2 cellular contexts compared by ENCODE assay signal in the genomic region with DNA sequence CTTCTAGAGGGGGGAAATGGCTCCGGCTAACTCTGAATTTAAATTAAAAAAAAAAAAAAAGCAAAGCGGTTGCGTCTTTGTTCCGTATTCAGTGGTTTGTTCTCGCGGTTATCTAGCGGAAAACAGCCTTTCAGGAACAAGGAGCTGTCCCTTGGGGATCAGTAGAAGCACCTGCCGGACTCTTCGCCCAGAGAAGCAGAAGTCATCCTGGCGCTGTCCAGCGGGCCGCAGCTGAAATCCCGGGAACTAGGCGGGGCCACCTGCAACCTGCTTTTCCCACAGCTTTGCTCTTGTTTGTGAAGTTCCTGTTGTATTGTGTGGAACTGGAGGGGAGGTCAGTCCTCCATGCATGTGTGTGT.
TF ChIP-seq lines count a peak whose summit lies in the region.

No MANE protein-coding gene starts in this region.

TF ChIP-seq in Ishikawa, 13 proteins besides CTCF, POLR2A, EP300 and RAD21 (continued from another document):
- TF ChIP-seq NFIC (IDR thresholded peaks at IDR 0.05) (no peak), TEAD4 (IDR thresholded peaks at IDR 0.05) (0 out of 2 replicates have a peak, but pooled peaks have one; percentile 24), CEBPB (IDR thresholded peaks at IDR 0.05) (no peak), TAF1 (IDR thresholded peaks at IDR 0.05; ENCODE audit: low read depth) (no peak), TCF12 (IDR thresholded peaks at IDR 0.05; ENCODE audit: low read depth) (no peak), YY1 (IDR thresholded peaks at IDR 0.05; ENCODE audit: low read depth) (0 out of 2 replicates have a peak, but pooled peaks have one; percentile 25)
- TF ChIP-seq, protein P1, sequence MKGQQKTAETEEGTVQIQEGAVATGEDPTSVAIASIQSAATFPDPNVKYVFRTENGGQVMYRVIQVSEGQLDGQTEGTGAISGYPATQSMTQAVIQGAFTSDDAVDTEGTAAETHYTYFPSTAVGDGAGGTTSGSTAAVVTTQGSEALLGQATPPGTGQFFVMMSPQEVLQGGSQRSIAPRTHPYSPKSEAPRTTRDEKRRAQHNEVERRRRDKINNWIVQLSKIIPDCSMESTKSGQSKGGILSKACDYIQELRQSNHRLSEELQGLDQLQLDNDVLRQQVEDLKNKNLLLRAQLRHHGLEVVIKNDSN (IDR thresholded peaks at IDR 0.05), result no peak
- TF ChIP-seq, protein P2, sequence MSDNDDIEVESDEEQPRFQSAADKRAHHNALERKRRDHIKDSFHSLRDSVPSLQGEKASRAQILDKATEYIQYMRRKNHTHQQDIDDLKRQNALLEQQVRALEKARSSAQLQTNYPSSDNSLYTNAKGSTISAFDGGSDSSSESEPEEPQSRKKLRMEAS (IDR thresholded peaks at IDR 0.05), result 0 out of 2 replicates have a peak, but pooled peaks have one; percentile 47

TF ChIP-seq in liver, 16 proteins besides CTCF, POLR2A, EP300 and RAD21:
- TF ChIP-seq, protein P3, sequence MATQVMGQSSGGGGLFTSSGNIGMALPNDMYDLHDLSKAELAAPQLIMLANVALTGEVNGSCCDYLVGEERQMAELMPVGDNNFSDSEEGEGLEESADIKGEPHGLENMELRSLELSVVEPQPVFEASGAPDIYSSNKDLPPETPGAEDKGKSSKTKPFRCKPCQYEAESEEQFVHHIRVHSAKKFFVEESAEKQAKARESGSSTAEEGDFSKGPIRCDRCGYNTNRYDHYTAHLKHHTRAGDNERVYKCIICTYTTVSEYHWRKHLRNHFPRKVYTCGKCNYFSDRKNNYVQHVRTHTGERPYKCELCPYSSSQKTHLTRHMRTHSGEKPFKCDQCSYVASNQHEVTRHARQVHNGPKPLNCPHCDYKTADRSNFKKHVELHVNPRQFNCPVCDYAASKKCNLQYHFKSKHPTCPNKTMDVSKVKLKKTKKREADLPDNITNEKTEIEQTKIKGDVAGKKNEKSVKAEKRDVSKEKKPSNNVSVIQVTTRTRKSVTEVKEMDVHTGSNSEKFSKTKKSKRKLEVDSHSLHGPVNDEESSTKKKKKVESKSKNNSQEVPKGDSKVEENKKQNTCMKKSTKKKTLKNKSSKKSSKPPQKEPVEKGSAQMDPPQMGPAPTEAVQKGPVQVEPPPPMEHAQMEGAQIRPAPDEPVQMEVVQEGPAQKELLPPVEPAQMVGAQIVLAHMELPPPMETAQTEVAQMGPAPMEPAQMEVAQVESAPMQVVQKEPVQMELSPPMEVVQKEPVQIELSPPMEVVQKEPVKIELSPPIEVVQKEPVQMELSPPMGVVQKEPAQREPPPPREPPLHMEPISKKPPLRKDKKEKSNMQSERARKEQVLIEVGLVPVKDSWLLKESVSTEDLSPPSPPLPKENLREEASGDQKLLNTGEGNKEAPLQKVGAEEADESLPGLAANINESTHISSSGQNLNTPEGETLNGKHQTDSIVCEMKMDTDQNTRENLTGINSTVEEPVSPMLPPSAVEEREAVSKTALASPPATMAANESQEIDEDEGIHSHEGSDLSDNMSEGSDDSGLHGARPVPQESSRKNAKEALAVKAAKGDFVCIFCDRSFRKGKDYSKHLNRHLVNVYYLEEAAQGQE (IDR thresholded peaks at IDR 0.05), result peak; percentile 99
- TF ChIP-seq JUND (IDR thresholded peaks at IDR 0.05) (no peak), SP1 (IDR thresholded peaks at IDR 0.05) (no peak), RXRA (IDR thresholded peaks at IDR 0.05) (no peak)
